ENCODE assay signal across 18 cellular contexts in genomic region chr11:86136542-86136941, GRCh38.
"Had no signal": no experiment of that assay in that cellular context is flagged by ENCODE, and none has a peak within 500 bp of the region (broad histone marks: within the 10 kb centered on the region; RNA-seq: fewer than 3 reads in every experiment).

No MANE protein-coding gene starts in this region.

- H3K4me1 Mint-ChIP-seq: brain, neural crest cell had no signal

- H3K27me3 ChIP-seq: foreskin keratinocyte, heart left ventricle, pancreas, suprapubic skin had no signal

- H3K4me1 ChIP-seq: foreskin keratinocyte, pancreas, suprapubic skin had no signal

- H3K36me3 ChIP-seq: heart left ventricle, pancreas, suprapubic skin had no signal

- ATAC-seq: foreskin keratinocyte; pancreas; stimulated activated memory B cell treated with anti-CD40 and anti-IgM and Interleukin-4, amounts not matched to agents 10 μg/mL and 1 μg/mL and 100 μg/mL, for 72 hours; T-cell had no signal

- H3K9me3 ChIP-seq: heart left ventricle, pancreas, suprapubic skin had no signal

- DNase-seq: activated CD4-positive, alpha-beta memory T cell treated with anti-CD3 and anti-CD28 coated beads for 36 hours; activated CD8-positive, alpha-beta memory T cell treated with anti-CD3 and anti-CD28 coated beads, Interleukin-2, amount 50 U/mL, for 4 hours; activated naive CD4-positive, alpha-beta T cell treated with Interleukin-2 at 50 U/mL for 16 hours; amniotic stem cell; foreskin keratinocyte; heart left ventricle; mesendoderm; pancreas; T-cell had no signal

- H3K9me3 Mint-ChIP-seq: activated CD4-positive, alpha-beta memory T cell treated with anti-CD3 and anti-CD28 coated beads for 36 hours; central memory CD8-positive, alpha-beta T cell; neural crest cell; stimulated activated memory B cell treated with anti-CD40 and anti-IgM and Interleukin-4, amounts not matched to agents 10 μg/mL and 1 μg/mL and 100 μg/mL, for 72 hours; T-cell; type B pancreatic cell had no signal

- H3K27me3 Mint-ChIP-seq: activated CD4-positive, alpha-beta memory T cell treated with anti-CD3 and anti-CD28 coated beads for 36 hours; brain; central memory CD8-positive, alpha-beta T cell; stimulated activated memory B cell treated with anti-CD40 and anti-IgM and Interleukin-4, amounts not matched to agents 10 μg/mL and 1 μg/mL and 100 μg/mL, for 72 hours; T-cell; type B pancreatic cell had no signal

- H3K4me3 ChIP-seq: heart left ventricle, pancreas, skin epidermis, suprapubic skin had no signal

- H3K36me3 Mint-ChIP-seq: activated CD4-positive, alpha-beta memory T cell treated with anti-CD3 and anti-CD28 coated beads for 36 hours; brain; stimulated activated memory B cell treated with anti-CD40 and anti-IgM and Interleukin-4, amounts not matched to agents 10 μg/mL and 1 μg/mL and 100 μg/mL, for 72 hours; T-cell; type B pancreatic cell had no signal

- H3K27ac ChIP-seq: foreskin keratinocyte, pancreas, suprapubic skin, VCaP had no signal

- FAIRE-seq: islet of Langerhans, pancreas had no signal

- H3K27ac Mint-ChIP-seq: activated CD4-positive, alpha-beta memory T cell treated with anti-CD3 and anti-CD28 coated beads for 36 hours; brain; stimulated activated memory B cell treated with anti-CD40 and anti-IgM and Interleukin-4, amounts not matched to agents 10 μg/mL and 1 μg/mL and 100 μg/mL, for 72 hours; T-cell; type B pancreatic cell had no signal

- H3K4me3 Mint-ChIP-seq: activated CD4-positive, alpha-beta memory T cell treated with anti-CD3 and anti-CD28 coated beads for 36 hours; brain; central memory CD8-positive, alpha-beta T cell; neural crest cell; stimulated activated memory B cell treated with anti-CD40 and anti-IgM and Interleukin-4, amounts not matched to agents 10 μg/mL and 1 μg/mL and 100 μg/mL, for 72 hours; T-cell; type B pancreatic cell had no signal
